In the genomic region with DNA sequence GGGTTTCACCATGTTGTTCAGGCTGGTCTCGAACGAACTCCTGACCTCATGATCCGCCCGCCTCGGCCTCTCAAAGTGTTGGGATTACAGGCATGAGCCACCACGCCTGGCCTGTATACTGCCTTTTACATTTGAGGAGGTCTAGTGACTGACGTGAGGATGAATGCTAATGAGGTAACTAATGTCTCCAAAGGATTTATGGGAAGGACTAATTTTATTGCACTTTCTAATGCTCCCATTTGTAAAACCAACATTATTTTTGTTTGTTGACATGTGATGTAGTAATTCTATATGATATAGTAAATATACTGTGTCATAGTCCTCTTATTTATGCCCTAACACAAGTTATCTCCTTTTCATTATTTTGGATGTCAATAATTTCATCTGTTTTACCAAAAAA, we compare ENCODE assay signal across 34 cellular contexts.
"Had no signal": no experiment of that assay in that cellular context is flagged by ENCODE, and none has a peak within 500 bp of the region (broad histone marks: within the 10 kb centered on the region; RNA-seq: fewer than 3 reads in every experiment).

No MANE protein-coding gene starts in this region.

- DNase-seq: activated B cell treated with CpG ODN at 0.5 μM for 24 hours; activated CD4-positive, alpha-beta memory T cell treated with anti-CD3 and anti-CD28 coated beads for 36 hours; activated CD4-positive, alpha-beta T cell treated with anti-CD3 and anti-CD28 coated beads for 4 hours; activated CD4-positive, alpha-beta T cell treated with anti-CD3 and anti-CD28 coated beads, Interleukin-2, amount 10 ng/mL, durations not matched to agents 24 days and 14 days; activated CD4-positive, alpha-beta T cell treated with anti-CD3 and anti-CD28 coated beads, Interleukin-2, amount 50 U/mL, for 1 hour; activated CD4-positive, alpha-beta T cell treated with anti-CD3 and anti-CD28 coated beads, Interleukin-2, amount 50 U/mL, for 4 hours; activated CD4-positive, CD25-positive, alpha-beta regulatory T cell treated with anti-CD3 and anti-CD28 coated beads, Interleukin-2, amount 50 U/mL, for 72 hours; activated CD8-positive, alpha-beta memory T cell treated with anti-CD3 and anti-CD28 coated beads, Interleukin-2, amount 50 U/mL, for 4 hours; activated CD8-positive, alpha-beta T cell treated with anti-CD3 and anti-CD28 coated beads for 36 hours; activated effector memory CD4-positive, alpha-beta T cell treated with anti-CD3 and anti-CD28 coated beads, Interleukin-2, amount 50 U/mL, for 16 hours; activated gamma-delta T cell treated with Interleukin-2 at 50 U/mL for 16 hours; activated naive CD4-positive, alpha-beta T cell; activated naive CD4-positive, alpha-beta T cell treated with anti-CD3 and anti-CD28 coated beads for 36 hours; activated naive CD4-positive, alpha-beta T cell treated with anti-CD3 and anti-CD28 coated beads, Interleukin-2, amount 50 U/mL, for 16 hours; activated naive CD8-positive, alpha-beta T cell treated with anti-CD3 and anti-CD28 coated beads for 36 hours; activated T-cell treated with anti-CD3 and anti-CD28 coated beads for 4 hours; activated T-cell treated with anti-CD3 and anti-CD28 coated beads, Interleukin-2, amount 50 U/mL, for 1 hour; activated T-cell treated with anti-CD3 and anti-CD28 coated beads, Interleukin-2, amount 50 U/mL, for 4 hours; activated T-cell treated with anti-CD3 and anti-CD28 coated beads, Interleukin-2, amount 50 U/mL, for 72 hours; adrenal gland; amniotic stem cell; caudate nucleus; cerebellar nuclear complex; T-helper 2 cell; T-helper 9 cell had no signal

- H3K36me3 ChIP-seq: adrenal gland, cardiac muscle cell had no signal

- H3K27me3 Mint-ChIP-seq: activated B cell treated with CpG ODN at 0.5 μM for 24 hours; activated CD4-positive, alpha-beta memory T cell treated with anti-CD3 and anti-CD28 coated beads for 36 hours; activated CD4-positive, alpha-beta T cell treated with anti-CD3 and anti-CD28 coated beads, Interleukin-2, amount 10 ng/mL, durations not matched to agents 24 days and 14 days; activated CD8-positive, alpha-beta T cell treated with anti-CD3 and anti-CD28 coated beads for 36 hours; activated naive CD8-positive, alpha-beta T cell treated with anti-CD3 and anti-CD28 coated beads for 36 hours; activated T-helper 17 cell treated with anti-CD3 and anti-CD28 coated beads, Interleukin-2, amount 50 U/mL, for 72 hours; brain; central memory CD8-positive, alpha-beta T cell had no signal

- H3K9me3 ChIP-seq: adrenal gland had no signal

- H3K36me3 Mint-ChIP-seq: activated CD4-positive, alpha-beta memory T cell treated with anti-CD3 and anti-CD28 coated beads for 36 hours; activated naive CD4-positive, alpha-beta T cell treated with anti-CD3 and anti-CD28 coated beads, Interleukin-2, amount 50 U/mL, for 72 hours; activated naive CD8-positive, alpha-beta T cell treated with anti-CD3 and anti-CD28 coated beads for 36 hours; brain had no signal

- H3K4me1 ChIP-seq: adrenal gland had no signal

- H3K4me3 Mint-ChIP-seq: activated B cell treated with CpG ODN at 0.5 μM for 24 hours; activated CD4-positive, alpha-beta memory T cell treated with anti-CD3 and anti-CD28 coated beads for 36 hours; activated CD4-positive, alpha-beta T cell treated with anti-CD3 and anti-CD28 coated beads, Interleukin-2, amount 10 ng/mL, durations not matched to agents 24 days and 14 days; activated CD8-positive, alpha-beta T cell treated with anti-CD3 and anti-CD28 coated beads for 36 hours; activated naive CD4-positive, alpha-beta T cell treated with anti-CD3 and anti-CD28 coated beads for 36 hours; activated naive CD8-positive, alpha-beta T cell treated with anti-CD3 and anti-CD28 coated beads for 36 hours; activated T-cell treated with anti-CD3 and anti-CD28 coated beads, Interleukin-2, amount 50 U/mL, for 4 hours; activated T-cell treated with anti-CD3 and anti-CD28 coated beads, Interleukin-2, amount 50 U/mL, for 72 hours; activated T-helper 1 cell treated with anti-CD3 and anti-CD28 coated beads, Interleukin-12 subunit alpha, Interleukin-12 subunit beta, Interleukin-2, Interleukin-4 antibody, amounts not matched to agents 30 ng/mL and 10 ng/mL and 1 ng/mL, durations not matched to agents 14 hours and 24 hours and 36 hours; activated T-helper 17 cell treated with anti-CD3 and anti-CD28 coated beads, Interleukin-2, amount 50 U/mL, for 72 hours; brain; central memory CD8-positive, alpha-beta T cell; T-helper 1 cell treated with Interleukin-12 subunit alpha and Interleukin-12 subunit beta and Interleukin-4 antibody, amounts not matched to agents 30 μg/mL and 1 μg/mL, for 36 hours; T-helper 2 cell treated with Interferon-gamma antibody and Interleukin-4, amounts not matched to agents 5 μg/mL and 100 μg/mL, for 36 hours had no signal

- H3K9me3 Mint-ChIP-seq: activated B cell treated with CpG ODN at 0.5 μM for 24 hours; activated CD4-positive, alpha-beta T cell treated with anti-CD3 and anti-CD28 coated beads, Interleukin-2, amount 10 ng/mL, durations not matched to agents 24 days and 14 days; activated naive CD8-positive, alpha-beta T cell treated with anti-CD3 and anti-CD28 coated beads for 36 hours; activated T-cell treated with anti-CD3 and anti-CD28 coated beads, Interleukin-2, amount 50 U/mL, for 4 hours; activated T-helper 1 cell treated with anti-CD3 and anti-CD28 coated beads, Interleukin-12 subunit alpha, Interleukin-12 subunit beta, Interleukin-2, Interleukin-4 antibody, amounts not matched to agents 30 ng/mL and 10 ng/mL and 1 ng/mL, durations not matched to agents 14 hours and 24 hours and 36 hours; brain; T-helper 1 cell treated with Interleukin-12 subunit alpha and Interleukin-12 subunit beta and Interleukin-4 antibody, amounts not matched to agents 30 μg/mL and 1 μg/mL, for 36 hours had no signal

- H3K4me3 ChIP-seq: adrenal gland, cardiac muscle cell had no signal

- H3K27me3 ChIP-seq: adrenal gland, cardiac muscle cell had no signal

- H3K4me1 Mint-ChIP-seq: activated B cell treated with CpG ODN at 0.5 μM for 24 hours; activated CD4-positive, alpha-beta T cell treated with anti-CD3 and anti-CD28 coated beads, Interleukin-2, amount 10 ng/mL, durations not matched to agents 24 days and 14 days; activated naive CD8-positive, alpha-beta T cell treated with anti-CD3 and anti-CD28 coated beads for 36 hours; activated T-helper 17 cell treated with anti-CD3 and anti-CD28 coated beads, Interleukin-2, amount 50 U/mL, for 72 hours; central memory CD8-positive, alpha-beta T cell had no signal

- H3K27ac Mint-ChIP-seq: activated B cell treated with CpG ODN at 0.5 μM for 24 hours; activated CD4-positive, alpha-beta memory T cell treated with anti-CD3 and anti-CD28 coated beads for 36 hours; activated CD4-positive, alpha-beta T cell treated with anti-CD3 and anti-CD28 coated beads, Interleukin-2, amount 10 ng/mL, durations not matched to agents 24 days and 14 days; activated CD8-positive, alpha-beta T cell treated with anti-CD3 and anti-CD28 coated beads for 36 hours; activated naive CD4-positive, alpha-beta T cell treated with anti-CD3 and anti-CD28 coated beads for 36 hours; activated naive CD4-positive, alpha-beta T cell treated with anti-CD3 and anti-CD28 coated beads, Interleukin-2, amount 50 U/mL, for 72 hours; activated naive CD8-positive, alpha-beta T cell treated with anti-CD3 and anti-CD28 coated beads for 36 hours; activated T-cell treated with anti-CD3 and anti-CD28 coated beads, Interleukin-2, amount 50 U/mL, for 72 hours; activated T-helper 1 cell treated with anti-CD3 and anti-CD28 coated beads, Interleukin-12 subunit alpha, Interleukin-12 subunit beta, Interleukin-2, Interleukin-4 antibody, amounts not matched to agents 30 ng/mL and 10 ng/mL and 1 ng/mL, durations not matched to agents 14 hours and 24 hours and 36 hours; activated T-helper 17 cell treated with anti-CD3 and anti-CD28 coated beads, Interleukin-2, amount 50 U/mL, for 72 hours; brain; T-helper 1 cell treated with Interleukin-12 subunit alpha and Interleukin-12 subunit beta and Interleukin-4 antibody, amounts not matched to agents 30 μg/mL and 1 μg/mL, for 36 hours; T-helper 2 cell treated with Interferon-gamma antibody and Interleukin-4, amounts not matched to agents 5 μg/mL and 100 μg/mL, for 36 hours had no signal

- H3K27ac ChIP-seq: adrenal gland, cardiac muscle cell, VCaP had no signal
